In genomic region chr16:23252310-23252709, GRCh38 we compare ENCODE assay signal across 27 cellular contexts. TPM values are rescaled to one million over a fixed set of nuclear protein-coding genes. Genes with fewer than 3 reads are reported as not detected.
A peak's percentile ranks its signal among the peaks of the same experiment; 100 is the strongest.
DNase-seq lines count a peak whose midpoint lies in the region; ATAC-seq and TF ChIP-seq lines count a peak whose summit lies in the region.
"Had no signal": no experiment of that assay in that cellular context is flagged by ENCODE, and none has a peak within 500 bp of the region (broad histone marks: within the 10 kb centered on the region; RNA-seq: fewer than 3 reads in every experiment).

No MANE protein-coding gene starts in this region.

- no peaks in the 10 kb centered on the region for H3K9me3 Mint-ChIP-seq in activated CD4-positive, alpha-beta T cell treated with anti-CD3 and anti-CD28 coated beads, Interleukin-2, amount 10 ng/mL, durations not matched to agents 7 days and 5 days
- peaks cover 1% of the 10 kb centered on the region for H3K9me3 Mint-ChIP-seq in activated naive CD8-positive, alpha-beta T cell treated with anti-CD3 and anti-CD28 coated beads, Interleukin-2, amount 10 ng/mL, durations not matched to agents 7 days and 5 days
- H3K9me3 Mint-ChIP-seq in activated naive CD8-positive, alpha-beta T cell treated with anti-CD3 and anti-CD28 coated beads for 36 hours, result peaks cover 3% of the 10 kb centered on the region
- H3K9me3 Mint-ChIP-seq in activated naive CD8-positive, alpha-beta T cell treated with anti-CD3 and anti-CD28 coated beads, Interleukin-2, amount 50 U/mL, for 24 hours, result peaks cover 7% of the 10 kb centered on the region
- H3K9me3 Mint-ChIP-seq in MCF 10A (ENCODE audit: unreplicated experiment), result no peaks in the 10 kb centered on the region

- DNase-seq in NCI-H748 (lab: John Stamatoyannopoulos, UW; ENCODE audit: unreplicated experiment) (peak; percentile 1), NCI-H748 treated with DMSO at 0.1 percent for 48 hours (lab: John Stamatoyannopoulos, UW) (no peak), MCF 10A (ENCODE audit: unreplicated experiment) (no peak)
- peak; percentile 13 for DNase-seq in activated CD4-positive, alpha-beta T cell treated with anti-CD3 and anti-CD28 coated beads, Interleukin-2, amount 10 ng/mL, durations not matched to agents 7 days and 5 days
- no peak for DNase-seq in activated CD4-positive, alpha-beta T cell treated with anti-CD3 and anti-CD28 coated beads for 1 hour
- DNase-seq in activated naive CD8-positive, alpha-beta T cell treated with anti-CD3 and anti-CD28 coated beads, Interleukin-2, amount 10 ng/mL, durations not matched to agents 7 days and 5 days, result no peak
- DNase-seq in activated naive CD8-positive, alpha-beta T cell treated with anti-CD3 and anti-CD28 coated beads for 36 hours, result no peak
- DNase-seq in activated naive CD8-positive, alpha-beta T cell treated with anti-CD3 and anti-CD28 coated beads, Interleukin-2, amount 50 U/mL, for 24 hours, result peak; percentile 2
- DNase-seq: AML-193; C1 segment of cervical spinal cord; CD8-positive, alpha-beta T cell; DND-41; Karpas-422; NCI-H1048; NCI-H1417 treated with DMSO at 0.1 percent for 48 hours; NCI-H187; NCI-H2107; NCI-H2227 treated with DMSO at 0.1 percent for 48 hours; NCI-H510A; NCI-H774; NK-92 treated with Interleukin-12 subunit alpha and Interleukin-12 subunit beta, amount 100 ng/mL, for 24 hours had no signal

- intact Hi-C loops in MCF 10A (cut with micrococcal nuclease), result no loop called here

- peak; percentile 14 for ATAC-seq in activated naive CD8-positive, alpha-beta T cell treated with anti-CD3 and anti-CD28 coated beads, Interleukin-2, amount 10 ng/mL, durations not matched to agents 7 days and 5 days (ENCODE audit: low read depth)
- ATAC-seq in activated naive CD8-positive, alpha-beta T cell treated with anti-CD3 and anti-CD28 coated beads, Interleukin-2, amount 50 U/mL, for 24 hours, result no peak
- ATAC-seq: CD8-positive, alpha-beta T cell; GM12878; Right ventricle myocardium inferior had no signal

- no peak overlapping the region for H3K27ac Mint-ChIP-seq in activated CD4-positive, alpha-beta T cell treated with anti-CD3 and anti-CD28 coated beads, Interleukin-2, amount 10 ng/mL, durations not matched to agents 7 days and 5 days
- no peak overlapping the region for H3K27ac Mint-ChIP-seq in activated naive CD8-positive, alpha-beta T cell treated with anti-CD3 and anti-CD28 coated beads, Interleukin-2, amount 10 ng/mL, durations not matched to agents 7 days and 5 days
- H3K27ac Mint-ChIP-seq in activated naive CD8-positive, alpha-beta T cell treated with anti-CD3 and anti-CD28 coated beads for 36 hours, result no peak overlapping the region
- no peak overlapping the region for H3K27ac Mint-ChIP-seq in activated naive CD8-positive, alpha-beta T cell treated with anti-CD3 and anti-CD28 coated beads, Interleukin-2, amount 50 U/mL, for 24 hours
- no peak overlapping the region for H3K27ac Mint-ChIP-seq in MCF 10A (ENCODE audit: low read depth, unreplicated experiment)
- H3K27ac Mint-ChIP-seq: CD8-positive, alpha-beta T cell; IgD-negative memory B cell had no signal

- H3K27me3 Mint-ChIP-seq in activated CD4-positive, alpha-beta T cell treated with anti-CD3 and anti-CD28 coated beads, Interleukin-2, amount 10 ng/mL, durations not matched to agents 7 days and 5 days, result peaks cover 8% of the 10 kb centered on the region
- H3K27me3 Mint-ChIP-seq in activated naive CD8-positive, alpha-beta T cell treated with anti-CD3 and anti-CD28 coated beads, Interleukin-2, amount 10 ng/mL, durations not matched to agents 7 days and 5 days, result peaks cover 8% of the 10 kb centered on the region
- peaks cover 9% of the 10 kb centered on the region for H3K27me3 Mint-ChIP-seq in activated naive CD8-positive, alpha-beta T cell treated with anti-CD3 and anti-CD28 coated beads for 36 hours
- H3K27me3 Mint-ChIP-seq in activated naive CD8-positive, alpha-beta T cell treated with anti-CD3 and anti-CD28 coated beads, Interleukin-2, amount 50 U/mL, for 24 hours, result peaks cover 4% of the 10 kb centered on the region
- no peaks in the 10 kb centered on the region for H3K27me3 Mint-ChIP-seq in MCF 10A (ENCODE audit: insufficient read depth, unreplicated experiment)

- H3K4me1 Mint-ChIP-seq in activated CD4-positive, alpha-beta T cell treated with anti-CD3 and anti-CD28 coated beads, Interleukin-2, amount 10 ng/mL, durations not matched to agents 7 days and 5 days, result no peaks in the 10 kb centered on the region
- H3K4me1 Mint-ChIP-seq in activated naive CD8-positive, alpha-beta T cell treated with anti-CD3 and anti-CD28 coated beads, Interleukin-2, amount 10 ng/mL, durations not matched to agents 7 days and 5 days, result no peaks in the 10 kb centered on the region
- no peaks in the 10 kb centered on the region for H3K4me1 Mint-ChIP-seq in activated naive CD8-positive, alpha-beta T cell treated with anti-CD3 and anti-CD28 coated beads for 36 hours
- H3K4me1 Mint-ChIP-seq in activated naive CD8-positive, alpha-beta T cell treated with anti-CD3 and anti-CD28 coated beads, Interleukin-2, amount 50 U/mL, for 24 hours, result no peaks in the 10 kb centered on the region
- peaks cover 29% of the 10 kb centered on the region for H3K4me1 Mint-ChIP-seq in MCF 10A (ENCODE audit: insufficient read depth, unreplicated experiment)
- H3K4me1 Mint-ChIP-seq: IgD-negative memory B cell had no signal

- H3K36me3 Mint-ChIP-seq in activated CD4-positive, alpha-beta T cell treated with anti-CD3 and anti-CD28 coated beads, Interleukin-2, amount 10 ng/mL, durations not matched to agents 7 days and 5 days (ENCODE audit: low read depth), result no peaks in the 10 kb centered on the region
- H3K36me3 Mint-ChIP-seq in activated naive CD8-positive, alpha-beta T cell treated with anti-CD3 and anti-CD28 coated beads, Interleukin-2, amount 10 ng/mL, durations not matched to agents 7 days and 5 days, result no peaks in the 10 kb centered on the region
- H3K36me3 Mint-ChIP-seq in activated naive CD8-positive, alpha-beta T cell treated with anti-CD3 and anti-CD28 coated beads for 36 hours, result no peaks in the 10 kb centered on the region
- no peaks in the 10 kb centered on the region for H3K36me3 Mint-ChIP-seq in activated naive CD8-positive, alpha-beta T cell treated with anti-CD3 and anti-CD28 coated beads, Interleukin-2, amount 50 U/mL, for 24 hours (ENCODE audit: low read depth)
- H3K36me3 Mint-ChIP-seq in MCF 10A (ENCODE audit: insufficient read depth, unreplicated experiment), result no peaks in the 10 kb centered on the region
- H3K36me3 Mint-ChIP-seq: CD8-positive, alpha-beta T cell had no signal

- BruUV-seq in MCF 10A (replicated peaks; lab: Mats Ljungman, UMichigan), result no TSS peak

- POLR2A ChIA-PET in activated CD4-positive, alpha-beta T cell treated with anti-CD3 and anti-CD28 coated beads, Interleukin-2, amount 10 ng/mL, durations not matched to agents 7 days and 5 days (lab: Charles Lee), result interaction anchor here (0.6 kb wide), 1 partner anchor 623 kb away, joined by 3 read pairs; no protein-coding TSS in a partner anchor
- POLR2A ChIA-PET in activated naive CD8-positive, alpha-beta T cell treated with anti-CD3 and anti-CD28 coated beads, Interleukin-2, amount 10 ng/mL, durations not matched to agents 7 days and 5 days (lab: Charles Lee), result no interaction called here
- POLR2A ChIA-PET in MCF 10A (lab: Yijun Ruan, JAX), result interaction anchor here (0.6 to 1.0 kb wide), 3 partner anchors 27 to 174 kb away, joined by 3 to 4 read pairs (median 3); no protein-coding TSS in a partner anchor

- TF ChIP-seq CTCF in MCF 10A (IDR thresholded peaks at IDR 0.05; ENCODE audit: unreplicated experiment), result no peak

- CTCF ChIA-PET in activated CD4-positive, alpha-beta T cell treated with anti-CD3 and anti-CD28 coated beads, Interleukin-2, amount 10 ng/mL, durations not matched to agents 7 days and 5 days (lab: Charles Lee), result no interaction called here
- CTCF ChIA-PET in MCF 10A (lab: Yijun Ruan, JAX), result interaction anchor here (0.6 to 2.1 kb wide), 5 partner anchors 11 to 514 kb away, joined by 3 to 8 read pairs (median 3); no protein-coding TSS in a partner anchor

- H3K4me3 Mint-ChIP-seq in activated CD4-positive, alpha-beta T cell treated with anti-CD3 and anti-CD28 coated beads, Interleukin-2, amount 10 ng/mL, durations not matched to agents 7 days and 5 days, result no peak overlapping the region
- no peak overlapping the region for H3K4me3 Mint-ChIP-seq in activated naive CD8-positive, alpha-beta T cell treated with anti-CD3 and anti-CD28 coated beads, Interleukin-2, amount 10 ng/mL, durations not matched to agents 7 days and 5 days
- no peak overlapping the region for H3K4me3 Mint-ChIP-seq in activated naive CD8-positive, alpha-beta T cell treated with anti-CD3 and anti-CD28 coated beads for 36 hours
- H3K4me3 Mint-ChIP-seq in activated naive CD8-positive, alpha-beta T cell treated with anti-CD3 and anti-CD28 coated beads, Interleukin-2, amount 50 U/mL, for 24 hours, result no peak overlapping the region
- no peak overlapping the region for H3K4me3 Mint-ChIP-seq in MCF 10A (ENCODE audit: unreplicated experiment)
- H3K4me3 Mint-ChIP-seq: CD8-positive, alpha-beta T cell; IgD-negative memory B cell had no signal

RNA-seq across cellular contexts. Expression of gene SCNN1B, which starts 49.8 kb away (rescaled TPM):
- total RNA-seq in activated CD4-positive, alpha-beta T cell treated with anti-CD3 and anti-CD28 coated beads, Interleukin-2, amount 10 ng/mL, durations not matched to agents 7 days and 5 days, result not detected
- not detected for total RNA-seq in activated naive CD8-positive, alpha-beta T cell treated with anti-CD3 and anti-CD28 coated beads, Interleukin-2, amount 10 ng/mL, durations not matched to agents 7 days and 5 days
- total RNA-seq in activated naive CD8-positive, alpha-beta T cell treated with anti-CD3 and anti-CD28 coated beads for 36 hours, result not detected
- total RNA-seq in MCF 10A (2022), result 9.5 and 12.5 TPM in 2 replicates
- total RNA-seq: A172; CD8-positive, alpha-beta T cell; H4; M059J had no signal

Comparison
In these comparisons a context has a peak if more than half of its experiments do, and no peak if none do; other contexts are left out.
1. DNase-seq: peak in NCI-H748 (single experiment), activated CD4-positive, alpha-beta T cell treated with anti-CD3 and anti-CD28 coated beads, Interleukin-2, amount 10 ng/mL, durations not matched to agents 7 days and 5 days (single experiment) and activated naive CD8-positive, alpha-beta T cell treated with anti-CD3 and anti-CD28 coated beads, Interleukin-2, amount 50 U/mL, for 24 hours (single experiment); none in NCI-H748 treated with DMSO at 0.1 percent for 48 hours (single experiment), activated CD4-positive, alpha-beta T cell treated with anti-CD3 and anti-CD28 coated beads for 1 hour (single experiment), activated naive CD8-positive, alpha-beta T cell treated with anti-CD3 and anti-CD28 coated beads, Interleukin-2, amount 10 ng/mL, durations not matched to agents 7 days and 5 days (single experiment), activated naive CD8-positive, alpha-beta T cell treated with anti-CD3 and anti-CD28 coated beads for 36 hours (single experiment) and MCF 10A (single experiment).
2. RNA of gene SCNN1B, which starts 49.8 kb away (total RNA-seq): 9.5 to 12.5 TPM in MCF 10A; not detected in activated naive CD8-positive, alpha-beta T cell treated with anti-CD3 and anti-CD28 coated beads for 36 hours, not detected in activated CD4-positive, alpha-beta T cell treated with anti-CD3 and anti-CD28 coated beads, Interleukin-2, amount 10 ng/mL, durations not matched to agents 7 days and 5 days and not detected in activated naive CD8-positive, alpha-beta T cell treated with anti-CD3 and anti-CD28 coated beads, Interleukin-2, amount 10 ng/mL, durations not matched to agents 7 days and 5 days; every median in the first group is over 10 times any median in the second.